Comparison of ENCODE assay signal across 16 cellular contexts in genomic region chr10:93065675-93066543, GRCh38. TPM values are rescaled to one million over a fixed set of nuclear protein-coding genes. Genes with fewer than 3 reads are reported as not detected.
A peak's percentile ranks its signal among the peaks of the same experiment; 100 is the strongest.
DNase-seq lines count a peak whose midpoint lies in the region; ATAC-seq and TF ChIP-seq lines count a peak whose summit lies in the region.
"Had no signal": no experiment of that assay in that cellular context is flagged by ENCODE, and none has a peak within 500 bp of the region (broad histone marks: within the 10 kb centered on the region; RNA-seq: fewer than 3 reads in every experiment).

No MANE protein-coding gene starts in this region.

- intact Hi-C loops in Right ventricle myocardium inferior (cut with DNase I), result no loop called here

- H3K4me1 ChIP-seq in cardiac muscle cell (ENCODE audit: low read depth), result peaks cover 4% of the 10 kb centered on the region
- H3K4me1 ChIP-seq in thoracic aorta (ENCODE audit: control insufficient read depth in 1 of 2, low read depth in 2 of 2), result peaks cover 16 to 42% of the 10 kb centered on the region in 2 donors

- H3K4me3 Mint-ChIP-seq in activated CD4-positive, alpha-beta memory T cell treated with anti-CD3 and anti-CD28 coated beads, Interleukin-2, amount 10 ng/mL, durations not matched to agents 7 days and 5 days, result no peak overlapping the region
- H3K4me3 Mint-ChIP-seq: activated naive CD8-positive, alpha-beta T cell treated with anti-CD3 and anti-CD28 coated beads for 36 hours; dendritic cell treated with granulocyte-macrophage colony-stimulating factor and Interleukin-4, amounts not matched to agents 40 ng/mL and 50 ng/mL, for 4 days had no signal

- DNase-seq in cardiac muscle cell (ENCODE audit: low read depth in 1 of 2, low spot score in 1 of 2), result peak in 1 of 2 donors; percentile 27
- DNase-seq in Right ventricle myocardium inferior (ENCODE audit: missing footprints), result no peak
- DNase-seq in iPS-NIHi11 (ENCODE audit: low spot score), result peak; percentile 51
- no peak for DNase-seq in thoracic aorta (ENCODE audit: low spot score)
- no peak for DNase-seq in NOMO-1 (lab: John Stamatoyannopoulos, UW; ENCODE audit: unreplicated experiment in 2 of 2)
- no peak for DNase-seq in activated CD4-positive, alpha-beta memory T cell treated with anti-CD3 and anti-CD28 coated beads, Interleukin-2, amount 10 ng/mL, durations not matched to agents 7 days and 5 days
- no peak for DNase-seq in omental fat pad (ENCODE audit: low spot score)
- DNase-seq: activated CD8-positive, alpha-beta memory T cell treated with anti-CD3 and anti-CD28 coated beads, Interleukin-2, amount 50 U/mL, for 4 hours; activated naive CD8-positive, alpha-beta T cell treated with anti-CD3 and anti-CD28 coated beads for 36 hours; MM.1S; NCI-H446 treated with DMSO at 0.1 percent for 48 hours; nucleus accumbens had no signal

- ATAC-seq in Right ventricle myocardium inferior (no peak), SK-N-SH treated with all-trans-retinoic acid at 6 μM for 48 hours (peak; percentile 51), thoracic aorta (ENCODE audit: insufficient number of reproducible peaks, low FRiP score, low read depth) (no peak), omental fat pad (ENCODE audit: low FRiP score) (no peak)
- ATAC-seq: left lung had no signal

- H3K9me3 ChIP-seq in cardiac muscle cell (ENCODE audit: low read depth) (no peaks in the 10 kb centered on the region), thoracic aorta (no peaks in the 10 kb centered on the region)
- H3K9me3 ChIP-seq: left lung had no signal

- H3K27ac ChIP-seq in cardiac muscle cell (no peak overlapping the region), thoracic aorta (no peak overlapping the region)
- H3K27ac ChIP-seq: BLaER1 treated with 17β-estradiol and CSF1 and Interleukin-3, amounts not matched to agents 10 nM and 100 nM; left lung had no signal

- TF ChIP-seq CTCF in cardiac muscle cell (IDR thresholded peaks at IDR 0.05; ENCODE audit: low read depth, low read length) (peak; percentile 3), thoracic aorta (IDR thresholded peaks at IDR 0.05) (no peak), omental fat pad (IDR thresholded peaks at IDR 0.05) (no peak)

- H3K4me3 ChIP-seq in cardiac muscle cell (peak overlapping the region; percentile 22), thoracic aorta (peak overlapping the region; percentile 31)
- H3K4me3 ChIP-seq: BLaER1 treated with 17β-estradiol and CSF1 and Interleukin-3, amounts not matched to agents 10 nM and 100 nM; left lung had no signal

- POLR2A ChIA-PET in activated CD4-positive, alpha-beta memory T cell treated with anti-CD3 and anti-CD28 coated beads, Interleukin-2, amount 10 ng/mL, durations not matched to agents 7 days and 5 days (lab: Charles Lee), result no interaction called here

- no peaks in the 10 kb centered on the region for H3K9me3 Mint-ChIP-seq in activated CD4-positive, alpha-beta memory T cell treated with anti-CD3 and anti-CD28 coated beads, Interleukin-2, amount 10 ng/mL, durations not matched to agents 7 days and 5 days
- H3K9me3 Mint-ChIP-seq: activated naive CD8-positive, alpha-beta T cell treated with anti-CD3 and anti-CD28 coated beads for 36 hours; dendritic cell treated with granulocyte-macrophage colony-stimulating factor and Interleukin-4, amounts not matched to agents 40 ng/mL and 50 ng/mL, for 4 days had no signal

- no peaks in the 10 kb centered on the region for H3K36me3 Mint-ChIP-seq in activated CD4-positive, alpha-beta memory T cell treated with anti-CD3 and anti-CD28 coated beads, Interleukin-2, amount 10 ng/mL, durations not matched to agents 7 days and 5 days (ENCODE audit: low read depth)
- H3K36me3 Mint-ChIP-seq: activated naive CD8-positive, alpha-beta T cell treated with anti-CD3 and anti-CD28 coated beads for 36 hours had no signal

- H3K4me1 Mint-ChIP-seq in activated CD4-positive, alpha-beta memory T cell treated with anti-CD3 and anti-CD28 coated beads, Interleukin-2, amount 10 ng/mL, durations not matched to agents 7 days and 5 days, result peaks cover 18% of the 10 kb centered on the region

- CTCF ChIA-PET in activated CD4-positive, alpha-beta memory T cell treated with anti-CD3 and anti-CD28 coated beads, Interleukin-2, amount 10 ng/mL, durations not matched to agents 7 days and 5 days (lab: Charles Lee), result interaction anchor here (0.8 to 1.3 kb wide), 3 partner anchors 9 to 59 kb away, joined by 3 read pairs; no protein-coding TSS in a partner anchor

- peaks cover 100% of the 10 kb centered on the region for H3K27me3 ChIP-seq in cardiac muscle cell
- peaks cover 7% of the 10 kb centered on the region for H3K27me3 ChIP-seq in thoracic aorta (replicated peaks; ENCODE audit: insufficient read depth)

- H3K27ac Mint-ChIP-seq in activated CD4-positive, alpha-beta memory T cell treated with anti-CD3 and anti-CD28 coated beads, Interleukin-2, amount 10 ng/mL, durations not matched to agents 7 days and 5 days, result no peak overlapping the region
- H3K27ac Mint-ChIP-seq: activated naive CD8-positive, alpha-beta T cell treated with anti-CD3 and anti-CD28 coated beads for 36 hours; dendritic cell treated with granulocyte-macrophage colony-stimulating factor and Interleukin-4, amounts not matched to agents 40 ng/mL and 50 ng/mL, for 4 days had no signal

- H3K36me3 ChIP-seq in cardiac muscle cell (no peaks in the 10 kb centered on the region), thoracic aorta (no peaks in the 10 kb centered on the region)

- peaks cover 82% of the 10 kb centered on the region for H3K27me3 Mint-ChIP-seq in activated CD4-positive, alpha-beta memory T cell treated with anti-CD3 and anti-CD28 coated beads, Interleukin-2, amount 10 ng/mL, durations not matched to agents 7 days and 5 days

TF ChIP-seq in SK-N-SH treated with all-trans-retinoic acid at 6 μM for 48 hours, 23 proteins besides CTCF, POLR2A, EP300 and RAD21 (continues in another document):
- TF ChIP-seq SNAI2 (CRISPR knock-in tag; IDR thresholded peaks at IDR 0.05) (no peak), TCF4 (CRISPR knock-in tag; IDR thresholded peaks at IDR 0.05; ENCODE audit: borderline replicate concordance) (no peak), TSHZ2 (CRISPR knock-in tag; IDR thresholded peaks at IDR 0.05) (no peak), POU6F1 (CRISPR knock-in tag; IDR thresholded peaks at IDR 0.05; ENCODE audit: borderline replicate concordance, low read depth) (no peak)

RNA-seq across cellular contexts. Expression of gene CYP26C1, which starts 5.3 kb away (rescaled TPM):
- total RNA-seq in cardiac muscle cell (0.06 and 0.21 TPM in 2 replicates), Right ventricle myocardium inferior (0.05 TPM), thoracic aorta (under 1 TPM in 1 of 2 donors, not detected in 1; 0.35 TPM), omental fat pad (under 1 TPM in 3 of 4 donors, not detected in 1; 0.13 to 0.36 (median 0.16) TPM)
- 0.06 TPM in 1 of 2 replicates, not detected in the other for polyA plus RNA-seq in cardiac muscle cell
- not detected for total RNA-seq in activated CD4-positive, alpha-beta memory T cell treated with anti-CD3 and anti-CD28 coated beads, Interleukin-2, amount 10 ng/mL, durations not matched to agents 7 days and 5 days
- total RNA-seq: activated naive CD8-positive, alpha-beta T cell treated with anti-CD3 and anti-CD28 coated beads for 36 hours had no signal

RNA-seq across cellular contexts. Expression of gene CYP26A1, which starts 7.8 kb away (rescaled TPM):
- total RNA-seq in cardiac muscle cell, result 1.2 and 2.1 TPM in 2 replicates
- polyA plus RNA-seq in cardiac muscle cell, result 1.2 and 3.0 TPM in 2 replicates
- not detected for total RNA-seq in Right ventricle myocardium inferior
- total RNA-seq in thoracic aorta, result not detected
- not detected for total RNA-seq in activated CD4-positive, alpha-beta memory T cell treated with anti-CD3 and anti-CD28 coated beads, Interleukin-2, amount 10 ng/mL, durations not matched to agents 7 days and 5 days
- 1 to 10 TPM in 1 of 4 donors, not detected in 3; 1.7 TPM for total RNA-seq in omental fat pad
- total RNA-seq: activated naive CD8-positive, alpha-beta T cell treated with anti-CD3 and anti-CD28 coated beads for 36 hours had no signal
